Comparison of ENCODE assay signal across 8 cellular contexts in genomic region chr6:87473419-87473903, GRCh38. TPM values are rescaled to one million over a fixed set of nuclear protein-coding genes. Genes with fewer than 3 reads are reported as not detected.
A peak's percentile ranks its signal among the peaks of the same experiment; 100 is the strongest.
DNase-seq lines count a peak whose midpoint lies in the region; ATAC-seq and TF ChIP-seq lines count a peak whose summit lies in the region.

No MANE protein-coding gene starts in this region.

- TF ChIP-seq POLR2A in sigmoid colon (IDR thresholded peaks at IDR 0.05): no peak

- no peaks in the 10 kb centered on the region; the same call in 1 of the 2 replicates for H3K9me3 ChIP-seq in AG04450 (ENCODE audit: control insufficient read depth, insufficient read depth, low read length)
- no peaks in the 10 kb centered on the region for H3K9me3 ChIP-seq in sigmoid colon

- peak overlapping the region; percentile 99 for H3K27ac Mint-ChIP-seq in activated naive CD8-positive, alpha-beta T cell treated with anti-CD3 and anti-CD28 coated beads for 36 hours

- in situ Hi-C loops in GM13977 (cut with MboI; ENCODE audit: low pct_unique_long_range_greater_than_20kb, low sequenced_read_pairs, unreplicated experiment): no loop called here

- H3K27ac ChIP-seq in AG04450 (ENCODE audit: low read depth, low read length): peak overlapping the region; percentile 59
- peak overlapping the region; percentile 86 to 95 (median 90) for H3K27ac ChIP-seq in sigmoid colon

- peaks cover 20% of the 10 kb centered on the region for H3K4me1 Mint-ChIP-seq in activated naive CD8-positive, alpha-beta T cell treated with anti-CD3 and anti-CD28 coated beads for 36 hours

- CTCF ChIA-PET in AG04450 (lab: Charles Lee): interaction anchor here (1.3 kb wide), 1 partner anchor 407 kb away, joined by 3 read pairs; no protein-coding TSS in a partner anchor

- no peak for DNase-seq in AG04450 (ENCODE audit: low read depth, low spot score)
- DNase-seq in GM13977 (ENCODE audit: low spot score): peak; percentile 78
- DNase-seq in NCI-H2107 treated with DMSO at 0.1 percent for 48 hours (lab: John Stamatoyannopoulos, UW; ENCODE audit: unreplicated experiment): peak; percentile 28
- DNase-seq in activated naive CD8-positive, alpha-beta T cell treated with anti-CD3 and anti-CD28 coated beads for 36 hours: no peak
- no peak for DNase-seq in left cardiac atrium
- DNase-seq in sigmoid colon: no peak
- no peak for DNase-seq in COLO668 (lab: John Stamatoyannopoulos, UW; ENCODE audit: unreplicated experiment)

- H3K4me3 Mint-ChIP-seq in activated naive CD8-positive, alpha-beta T cell treated with anti-CD3 and anti-CD28 coated beads for 36 hours: peak overlapping the region; percentile 98

- no peaks in the 10 kb centered on the region for H3K9me3 Mint-ChIP-seq in activated naive CD8-positive, alpha-beta T cell treated with anti-CD3 and anti-CD28 coated beads for 36 hours

- TF ChIP-seq CTCF in AG04450 (IDR thresholded peaks at IDR 0.05; ENCODE audit: low read depth, low read length) (no peak; the same call in none of the 2 replicates), GM13977 (IDR thresholded peaks at IDR 0.05; ENCODE audit: extremely low read depth, insufficient read depth, missing control alignments) (no peak), sigmoid colon (IDR thresholded peaks at IDR 0.05) (no peak)

- TF ChIP-seq EP300 in sigmoid colon (IDR thresholded peaks at IDR 0.05): no peak

- peaks cover 2% of the 10 kb centered on the region for H3K27me3 Mint-ChIP-seq in activated naive CD8-positive, alpha-beta T cell treated with anti-CD3 and anti-CD28 coated beads for 36 hours

- WGBS in sigmoid colon, 2 donors: 1 to 3% methylated on average over 15 of the region's 15 CpGs

- peak; percentile 69 for ATAC-seq in HG02852 (IDR thresholded peaks at IDR 0.05; ENCODE audit: unreplicated experiment)
- peak; percentile 37 to 80 for ATAC-seq in left cardiac atrium

- H3K4me1 ChIP-seq in sigmoid colon: peaks cover 0 to 10% (median 8%) of the 10 kb centered on the region in 4 donors

- intact Hi-C loops in left cardiac atrium (cut with DNase I): loop anchor here in 1 of 2 donors (1.0 kb wide), 1 partner anchor 66 kb away; the partner anchor contains the start of gene CFAP206
- intact Hi-C loops in sigmoid colon (cut with DNase I): loop anchor here (2.0 to 5.0 kb wide), 5 partner anchors 66 to 316 kb away; partner anchors contain the start of genes AKIRIN2, CFAP206, SMIM8 and ZNF292

- POLR2A ChIA-PET in AG04450 (lab: Yijun Ruan, JAX): no interaction called here

- no peaks in the 10 kb centered on the region for H3K27me3 ChIP-seq in AG04450 (ENCODE audit: control insufficient read depth, insufficient read depth, low read length)
- H3K27me3 ChIP-seq in sigmoid colon: no peaks in the 10 kb centered on the region

- H3K36me3 Mint-ChIP-seq in activated naive CD8-positive, alpha-beta T cell treated with anti-CD3 and anti-CD28 coated beads for 36 hours: peaks cover 5% of the 10 kb centered on the region

- H3K36me3 ChIP-seq in sigmoid colon: peaks cover 0 to 12% (median 0%) of the 10 kb centered on the region in 4 donors

- peak overlapping the region; percentile 91 for H3K4me3 ChIP-seq in AG04450 (ENCODE audit: low read depth, low read length)
- H3K4me3 ChIP-seq in sigmoid colon: peak overlapping the region; percentile 60 to 91 (median 74)

RNA-seq across cellular contexts. Expression of gene SLC35A1, which starts 0.7 kb away (rescaled TPM):
- 20.5 and 30.3 TPM in 2 replicates for polyA plus RNA-seq in AG04450 (2011; rRNA removed)
- 6.3 and 11.8 TPM in 2 replicates for polyA minus RNA-seq in AG04450 (2011; rRNA and poly(A)+ RNA removed)
- 1 to 10 TPM; 7.9 to 8.6 TPM for total RNA-seq in activated naive CD8-positive, alpha-beta T cell treated with anti-CD3 and anti-CD28 coated beads for 36 hours
- 10 to 100 TPM; 11.5 to 12.6 TPM for total RNA-seq in left cardiac atrium
- 10 to 100 TPM; 17.2 to 22.5 (median 20.1) TPM for total RNA-seq in sigmoid colon
- 10 to 100 TPM; 14.6 to 20.2 (median 16.2) TPM for polyA plus RNA-seq in sigmoid colon

Comparison
In these comparisons a context has a peak if more than half of its experiments do, and no peak if none do; other contexts are left out.
1. DNase-seq: peak in GM13977 (single experiment) and NCI-H2107 treated with DMSO at 0.1 percent for 48 hours (single experiment); none in AG04450 (single experiment), activated naive CD8-positive, alpha-beta T cell treated with anti-CD3 and anti-CD28 coated beads for 36 hours (single experiment), left cardiac atrium (single experiment), sigmoid colon (single experiment) and COLO668 (single experiment).